Comparison of ENCODE assay signal across 36 cellular contexts in genomic region chr17:46205975-46206374, GRCh38.
"Had no signal": no experiment of that assay in that cellular context is flagged by ENCODE, and none has a peak within 500 bp of the region (broad histone marks: within the 10 kb centered on the region; RNA-seq: fewer than 3 reads in every experiment).

No MANE protein-coding gene starts in this region.

- H3K27me3 Mint-ChIP-seq: activated CD4-positive, alpha-beta memory T cell treated with anti-CD3 and anti-CD28 coated beads, Interleukin-2, amount 10 ng/mL, durations not matched to agents 7 days and 5 days; activated CD4-positive, alpha-beta T cell treated with anti-CD3 and anti-CD28 coated beads, Interleukin-2, amount 10 ng/mL, durations not matched to agents 7 days and 5 days; activated naive CD4-positive, alpha-beta T cell treated with anti-CD3 and anti-CD28 coated beads, Interleukin-2, amount 50 U/mL, for 24 hours; activated naive CD8-positive, alpha-beta T cell treated with anti-CD3 and anti-CD28 coated beads for 36 hours; activated naive CD8-positive, alpha-beta T cell treated with anti-CD3 and anti-CD28 coated beads, Interleukin-2, amount 50 U/mL, for 24 hours; brain; dendritic cell treated with granulocyte-macrophage colony-stimulating factor and Interleukin-4, amounts not matched to agents 40 ng/mL and 50 ng/mL, for 4 days had no signal

- H3K4me3 ChIP-seq: adrenal gland, breast epithelium, cardiac muscle cell, coronary artery, dorsolateral prefrontal cortex, esophagus muscularis mucosa, gastrocnemius medialis, heart left ventricle had no signal

- ATAC-seq: activated naive CD8-positive, alpha-beta T cell treated with anti-CD3 and anti-CD28 coated beads, Interleukin-2, amount 50 U/mL, for 24 hours; activated T-cell treated with anti-CD3 and anti-CD28 coated beads, Interleukin-2, amount 50 U/mL, for 4 hours; foreskin keratinocyte; gastrocnemius medialis; heart left ventricle; WTC11 had no signal

- H3K27me3 ChIP-seq: adrenal gland, breast epithelium, cardiac muscle cell, dorsolateral prefrontal cortex, esophagus muscularis mucosa, foreskin keratinocyte, gastrocnemius medialis, heart left ventricle had no signal

- DNase-seq: activated CD4-positive, alpha-beta memory T cell treated with anti-CD3 and anti-CD28 coated beads, Interleukin-2, amount 10 ng/mL, durations not matched to agents 7 days and 5 days; activated CD4-positive, alpha-beta T cell treated with anti-CD3 and anti-CD28 coated beads for 1 hour; activated CD4-positive, alpha-beta T cell treated with anti-CD3 and anti-CD28 coated beads for 4 hours; activated CD4-positive, alpha-beta T cell treated with anti-CD3 and anti-CD28 coated beads, Interleukin-2, amount 10 ng/mL, durations not matched to agents 7 days and 5 days; activated CD4-positive, alpha-beta T cell treated with anti-CD3 and anti-CD28 coated beads, Interleukin-2, amount 50 U/mL, for 4 hours; activated CD8-positive, alpha-beta memory T cell treated with anti-CD3 and anti-CD28 coated beads, Interleukin-2, amount 50 U/mL, for 48 hours; activated effector memory CD4-positive, alpha-beta T cell treated with anti-CD3 and anti-CD28 coated beads, Interleukin-2, amount 50 U/mL, for 16 hours; activated naive CD4-positive, alpha-beta T cell treated with anti-CD3 and anti-CD28 coated beads for 36 hours; activated naive CD8-positive, alpha-beta T cell treated with anti-CD3 and anti-CD28 coated beads for 36 hours; activated naive CD8-positive, alpha-beta T cell treated with anti-CD3 and anti-CD28 coated beads, Interleukin-2, amount 50 U/mL, for 24 hours; activated T-cell treated with anti-CD3 and anti-CD28 coated beads for 4 hours; activated T-cell treated with anti-CD3 and anti-CD28 coated beads, Interleukin-2, amount 50 U/mL, for 4 hours; adrenal gland; amygdala; aorta; central memory CD4-positive, alpha-beta T cell; dorsolateral prefrontal cortex; effector memory CD4-positive, alpha-beta T cell; erythroblast; foreskin keratinocyte; gastrocnemius medialis; glutamatergic neuron; heart left ventricle; T-helper 1 cell; T-helper 2 cell had no signal

- H3K4me1 ChIP-seq: breast epithelium, foreskin keratinocyte had no signal

- H3K27ac ChIP-seq: adrenal gland, breast epithelium, cardiac muscle cell, coronary artery, dorsolateral prefrontal cortex, esophagus muscularis mucosa, foreskin keratinocyte, gastrocnemius medialis, heart left ventricle, VCaP had no signal

- H3K27ac Mint-ChIP-seq: activated CD4-positive, alpha-beta memory T cell treated with anti-CD3 and anti-CD28 coated beads, Interleukin-2, amount 10 ng/mL, durations not matched to agents 7 days and 5 days; activated CD4-positive, alpha-beta T cell treated with anti-CD3 and anti-CD28 coated beads, Interleukin-2, amount 10 ng/mL, durations not matched to agents 7 days and 5 days; activated naive CD4-positive, alpha-beta T cell treated with anti-CD3 and anti-CD28 coated beads for 36 hours; activated naive CD4-positive, alpha-beta T cell treated with anti-CD3 and anti-CD28 coated beads, Interleukin-2, amount 50 U/mL, for 24 hours; activated naive CD8-positive, alpha-beta T cell treated with anti-CD3 and anti-CD28 coated beads for 36 hours; activated naive CD8-positive, alpha-beta T cell treated with anti-CD3 and anti-CD28 coated beads, Interleukin-2, amount 50 U/mL, for 24 hours; activated T-helper 1 cell treated with anti-CD3 and anti-CD28 coated beads, Interleukin-12 subunit alpha, Interleukin-12 subunit beta, Interleukin-2, Interleukin-4 antibody, amounts not matched to agents 30 ng/mL and 10 ng/mL and 1 ng/mL, durations not matched to agents 14 hours and 24 hours and 36 hours; activated T-helper 2 cell treated with anti-CD3 and anti-CD28 coated beads, Interferon-gamma antibody, Interleukin-2, Interleukin-4, amounts not matched to agents 10 μg/mL and 5 μg/mL and 100 μg/mL, durations not matched to agents 14 hours and 24 hours and 36 hours; brain; dendritic cell treated with granulocyte-macrophage colony-stimulating factor and Interleukin-4, amounts not matched to agents 40 ng/mL and 50 ng/mL, for 4 days; WTC11 had no signal

- H3K4me3 Mint-ChIP-seq: activated CD4-positive, alpha-beta memory T cell treated with anti-CD3 and anti-CD28 coated beads, Interleukin-2, amount 10 ng/mL, durations not matched to agents 7 days and 5 days; activated CD4-positive, alpha-beta T cell treated with anti-CD3 and anti-CD28 coated beads, Interleukin-2, amount 10 ng/mL, durations not matched to agents 7 days and 5 days; activated naive CD4-positive, alpha-beta T cell treated with anti-CD3 and anti-CD28 coated beads for 36 hours; activated naive CD4-positive, alpha-beta T cell treated with anti-CD3 and anti-CD28 coated beads, Interleukin-2, amount 50 U/mL, for 24 hours; activated naive CD8-positive, alpha-beta T cell treated with anti-CD3 and anti-CD28 coated beads for 36 hours; activated naive CD8-positive, alpha-beta T cell treated with anti-CD3 and anti-CD28 coated beads, Interleukin-2, amount 50 U/mL, for 24 hours; activated T-cell treated with anti-CD3 and anti-CD28 coated beads, Interleukin-2, amount 50 U/mL, for 4 hours; activated T-helper 1 cell treated with anti-CD3 and anti-CD28 coated beads, Interleukin-12 subunit alpha, Interleukin-12 subunit beta, Interleukin-2, Interleukin-4 antibody, amounts not matched to agents 30 ng/mL and 10 ng/mL and 1 ng/mL, durations not matched to agents 14 hours and 24 hours and 36 hours; brain; dendritic cell treated with granulocyte-macrophage colony-stimulating factor and Interleukin-4, amounts not matched to agents 40 ng/mL and 50 ng/mL, for 4 days; WTC11 had no signal

- H3K9me3 Mint-ChIP-seq: activated CD4-positive, alpha-beta memory T cell treated with anti-CD3 and anti-CD28 coated beads, Interleukin-2, amount 10 ng/mL, durations not matched to agents 7 days and 5 days; activated CD4-positive, alpha-beta T cell treated with anti-CD3 and anti-CD28 coated beads, Interleukin-2, amount 10 ng/mL, durations not matched to agents 7 days and 5 days; activated naive CD4-positive, alpha-beta T cell treated with anti-CD3 and anti-CD28 coated beads for 36 hours; activated naive CD4-positive, alpha-beta T cell treated with anti-CD3 and anti-CD28 coated beads, Interleukin-2, amount 50 U/mL, for 24 hours; activated naive CD8-positive, alpha-beta T cell treated with anti-CD3 and anti-CD28 coated beads for 36 hours; activated naive CD8-positive, alpha-beta T cell treated with anti-CD3 and anti-CD28 coated beads, Interleukin-2, amount 50 U/mL, for 24 hours; activated T-cell treated with anti-CD3 and anti-CD28 coated beads, Interleukin-2, amount 50 U/mL, for 4 hours; dendritic cell treated with granulocyte-macrophage colony-stimulating factor and Interleukin-4, amounts not matched to agents 40 ng/mL and 50 ng/mL, for 4 days had no signal

- H3K4me1 Mint-ChIP-seq: brain, WTC11 had no signal

- H3K36me3 ChIP-seq: adrenal gland, breast epithelium, cardiac muscle cell, gastrocnemius medialis had no signal

- H3K9me3 ChIP-seq: adrenal gland, breast epithelium, esophagus muscularis mucosa, gastrocnemius medialis had no signal
